In genomic region chr11:118653684-118654390, GRCh38 we compare ENCODE assay signal across 31 cellular contexts. TPM values are rescaled to one million over a fixed set of nuclear protein-coding genes. Genes with fewer than 3 reads are reported as not detected.
DNase-seq lines count a peak whose midpoint lies in the region; ATAC-seq and TF ChIP-seq lines count a peak whose summit lies in the region.
"Had no signal": no experiment of that assay in that cellular context is flagged by ENCODE, and none has a peak within 500 bp of the region (broad histone marks: within the 10 kb centered on the region; RNA-seq: fewer than 3 reads in every experiment).

No MANE protein-coding gene starts in this region.

- H2BK120ac ChIP-seq in H9 (ENCODE audit: low read depth, low read length, poor library complexity, severe bottlenecking), result no peak overlapping the region

- H3K27ac Mint-ChIP-seq in H9, result peak overlapping the region in 2 of 3 experiments; percentile 1 to 20; a peak in 2 of 7 replicates
- H3K27ac Mint-ChIP-seq in endothelial cell (ENCODE audit: unreplicated experiment), result no peak overlapping the region
- H3K27ac Mint-ChIP-seq: CD8-positive, alpha-beta T cell; GM23338 had no signal

- H3K9me2 ChIP-seq in Loucy (replicated peaks; ENCODE audit: low read depth, low read length), result no peaks in the 10 kb centered on the region

- WGBS in H9 (ENCODE audit: extremely low coverage, insufficient read length, low lambda C conversion rate), result no CpG with 5 or more reads among the region's 8 CpGs

- no peaks in the 10 kb centered on the region for H3K36me3 ChIP-seq in Loucy (ENCODE audit: insufficient read depth, low read length)

- H3K79me1 ChIP-seq in H9 (ENCODE audit: insufficient read depth, low read depth, low read length, poor library complexity, severe bottlenecking), result no peaks in the 10 kb centered on the region

- H3K27ac ChIP-seq in H9 (ENCODE audit: insufficient read length, low read depth, low read length), result no peak overlapping the region
- H3K27ac ChIP-seq: A549, HL-60, PC-9, SJSA1 had no signal

- no peak overlapping the region for H4K5ac ChIP-seq in H9 (ENCODE audit: insufficient read length, low read depth, low read length)

- H3K9ac ChIP-seq in H9 (ENCODE audit: extremely low read depth, insufficient read length, low read length) (no peak overlapping the region), Loucy (ENCODE audit: low read depth, low read length, poor library complexity, severe bottlenecking) (peak overlapping the region; percentile 47)

- ATAC-seq in GM19397 (IDR thresholded peaks at IDR 0.05; ENCODE audit: unreplicated experiment), result no peak
- ATAC-seq: A549; CD8-positive, alpha-beta T cell; GM12878; GM23338 had no signal

- no peak overlapping the region for H3K4ac ChIP-seq in H9 (ENCODE audit: low read depth, low read length)

- H4K8ac ChIP-seq in H9 (replicated peaks; ENCODE audit: insufficient read length, low read depth, low read length), result no peak overlapping the region

- H3K23ac ChIP-seq in H9 (ENCODE audit: insufficient read length, low read depth, low read length), result no peak overlapping the region

- H3K9me3 ChIP-seq in H9 (ENCODE audit: control insufficient read depth, low read depth, low read length) (no peaks in the 10 kb centered on the region), Loucy (ENCODE audit: insufficient read depth, low read depth, low read length) (no peaks in the 10 kb centered on the region)
- H3K9me3 ChIP-seq: A549, Caco-2, HAP-1, SJSA1 had no signal

- no peak for TF ChIP-seq CTCF in H9 (conservative IDR thresholded peaks at IDR 0.05)
- no peak for TF ChIP-seq CTCF in Loucy (conservative IDR thresholded peaks at IDR 0.05; ENCODE audit: low read length)
- TF ChIP-seq CTCF in endothelial cell (IDR thresholded peaks at IDR 0.05; ENCODE audit: unreplicated experiment), result no peak

- H3K56ac ChIP-seq in H9 (ENCODE audit: insufficient read length, low read depth, low read length), result no peak overlapping the region

- H3K4me1 ChIP-seq in H9 (ENCODE audit: insufficient read depth, low read length) (no peaks in the 10 kb centered on the region; the same call in 1 of the 2 replicates), Loucy (ENCODE audit: insufficient read depth, low read length, poor library complexity, severe bottlenecking) (peaks cover 30% of the 10 kb centered on the region)
- H3K4me1 ChIP-seq: A549, HAP-1, SJSA1 had no signal

- peaks cover 12 to 18% of the 10 kb centered on the region in 2 experiments for H3K4me1 Mint-ChIP-seq in H9
- peaks cover 14% of the 10 kb centered on the region for H3K4me1 Mint-ChIP-seq in endothelial cell (ENCODE audit: unreplicated experiment)

- H3K4me3 Mint-ChIP-seq in H9 (no peak overlapping the region), endothelial cell (ENCODE audit: unreplicated experiment) (peak overlapping the region; percentile 2)
- H3K4me3 Mint-ChIP-seq: CD8-positive, alpha-beta T cell; GM23338 had no signal

- H3K4me3 ChIP-seq in Loucy (ENCODE audit: low read length, poor library complexity, severe bottlenecking), result no peak overlapping the region
- H3K4me3 ChIP-seq: A549, GM12878, GM23338, HAP-1, PC-9, SJSA1 had no signal

- H3K9me3 Mint-ChIP-seq in H9 (no peaks in the 10 kb centered on the region), endothelial cell (ENCODE audit: unreplicated experiment) (no peaks in the 10 kb centered on the region)
- H3K9me3 Mint-ChIP-seq: CD8-positive, alpha-beta T cell; GM23338 had no signal

- H3F3A ChIP-seq in Loucy (ENCODE audit: low read depth), result no peaks in the 10 kb centered on the region

- no peak overlapping the region for H3K18ac ChIP-seq in H9 (ENCODE audit: insufficient read length, low read depth, low read length)

- no peaks in the 10 kb centered on the region; the same call in 1 of the 2 replicates for H3K27me3 Mint-ChIP-seq in H9 (ENCODE audit: low read depth)
- peaks cover 3% of the 10 kb centered on the region for H3K27me3 Mint-ChIP-seq in endothelial cell (ENCODE audit: unreplicated experiment)

- H3K79me2 ChIP-seq in H9 (ENCODE audit: insufficient read depth, low read length), result no peaks in the 10 kb centered on the region
- no peaks in the 10 kb centered on the region for H3K79me2 ChIP-seq in Loucy (ENCODE audit: insufficient read depth, low read length)

- H2BK15ac ChIP-seq in H9 (ENCODE audit: low read depth, low read length), result no peak overlapping the region

- intact Hi-C loops in posterior vena cava (cut with DNase I), result no loop called here

- H2BK12ac ChIP-seq in H9 (ENCODE audit: insufficient read length, low read depth, low read length), result no peak overlapping the region

- H3K36me3 Mint-ChIP-seq in H9 (ENCODE audit: insufficient read depth in 1 of 3, low read depth in 3 of 3), result peaks cover 21 to 70% (median 66%) of the 10 kb centered on the region in 3 experiments; a peak in 6 of 7 replicates
- peaks cover 34% of the 10 kb centered on the region for H3K36me3 Mint-ChIP-seq in endothelial cell (ENCODE audit: low read depth, unreplicated experiment)
- H3K36me3 Mint-ChIP-seq: CD8-positive, alpha-beta T cell had no signal

- no peak overlapping the region for H3K14ac ChIP-seq in H9 (ENCODE audit: insufficient read depth, low read length)

- no peak overlapping the region for H2AFZ ChIP-seq in H9 (ENCODE audit: low read length)
- H2AFZ ChIP-seq in Loucy (ENCODE audit: low read length), result no peak overlapping the region
- H2AFZ ChIP-seq: GM23338, PC-9 had no signal

- H3T11ph ChIP-seq in H9 (ENCODE audit: low read length), result no peak overlapping the region

- H4K20me1 ChIP-seq in H9 (ENCODE audit: control insufficient read depth, insufficient read depth, insufficient read length) (peaks cover 2% of the 10 kb centered on the region), Loucy (ENCODE audit: insufficient read depth, low read length, poor library complexity, severe bottlenecking) (no peaks in the 10 kb centered on the region)

- no peak overlapping the region for H4K91ac ChIP-seq in H9 (ENCODE audit: insufficient read length, low read depth, low read length)

- H3K4me2 ChIP-seq in H9 (ENCODE audit: insufficient read depth, insufficient read length, low read length) (no peak overlapping the region), Loucy (ENCODE audit: low read depth, low read length, poor library complexity, severe bottlenecking) (no peak overlapping the region)
- H3K4me2 ChIP-seq: A549, GM23338, PC-9 had no signal

- no peak overlapping the region for H2AK5ac ChIP-seq in H9 (ENCODE audit: insufficient read length, low read length)

- H3K23me2 ChIP-seq in H9 (ENCODE audit: insufficient read length, low read depth, low read length, poor library complexity, severe bottlenecking), result no peaks in the 10 kb centered on the region

- DNase-seq in H9 (no peak), endothelial cell (ENCODE audit: low spot score) (no peak), posterior vena cava (ENCODE audit: low spot score) (peak; percentile 51), NCI-H1930 (lab: John Stamatoyannopoulos, UW) (no peak), AML-193 (lab: John Stamatoyannopoulos, UW) (no peak)
- DNase-seq: Caco-2; CD8-positive, alpha-beta T cell; DMS 273 treated with DMSO at 0.1 percent for 48 hours; DMS79; EL; GDM1; Karpas-422; NCI-H1092 treated with DMSO at 0.1 percent for 48 hours; NCI-H1436 treated with DMSO at 0.1 percent for 48 hours; NCI-H187 treated with DMSO at 0.1 percent for 48 hours; NCI-H2107; NCI-H524 treated with DMSO at 0.1 percent for 48 hours; NCI-H82; NK-92 treated with Interleukin-12 subunit alpha and Interleukin-12 subunit beta, amount 100 ng/mL, for 24 hours; PC-9; Right ventricle myocardium superior had no signal

- H3K27me3 ChIP-seq in H9 (ENCODE audit: insufficient read depth, low read length), result no peaks in the 10 kb centered on the region
- no peaks in the 10 kb centered on the region for H3K27me3 ChIP-seq in Loucy (ENCODE audit: insufficient read depth, low read length, poor library complexity, severe bottlenecking)
- H3K27me3 ChIP-seq: SJSA1 had no signal

- H2BK20ac ChIP-seq in H9 (ENCODE audit: low read depth, low read length, poor library complexity, severe bottlenecking), result no peak overlapping the region

- H2BK5ac ChIP-seq in H9 (ENCODE audit: insufficient read length, low read length), result no peak overlapping the region

RNA-seq across cellular contexts. Expression of gene TREH, which starts 25.6 kb away (rescaled TPM):
- total RNA-seq in H9 (2021) (not detected in 2 replicates), endothelial cell (ENCODE audit: unreplicated experiment) (not detected), posterior vena cava (not detected)
- total RNA-seq: Caco-2; CD8-positive, alpha-beta T cell; GM12878; GM23338; M059J; PC-9; Right ventricle myocardium superior; RPMI7951; SJSA1 had no signal

RNA-seq across cellular contexts. Expression of gene PHLDB1, which starts 46.4 kb away (rescaled TPM):
- total RNA-seq in H9 (2021) (55.7 and 56.0 TPM in 2 replicates), endothelial cell (ENCODE audit: unreplicated experiment) (45.4 TPM), posterior vena cava (100 to 1,000 TPM; 155 to 201 TPM)
